In genomic region chr12:109016016-109016415, GRCh38 we compare ENCODE assay signal across 22 cellular contexts. TPM values are rescaled to one million over a fixed set of nuclear protein-coding genes. Genes with fewer than 3 reads are reported as not detected.
DNase-seq lines count a peak whose midpoint lies in the region; ATAC-seq and TF ChIP-seq lines count a peak whose summit lies in the region.
"Had no signal": no experiment of that assay in that cellular context is flagged by ENCODE, and none has a peak within 500 bp of the region (broad histone marks: within the 10 kb centered on the region; RNA-seq: fewer than 3 reads in every experiment).

No MANE protein-coding gene starts in this region.

- no peak overlapping the region for H3K23ac ChIP-seq in H9 (ENCODE audit: insufficient read length, low read depth, low read length)

- H4K91ac ChIP-seq in H9 (ENCODE audit: insufficient read length, low read depth, low read length): no peak overlapping the region

- H3K36me3 Mint-ChIP-seq in H9 (ENCODE audit: insufficient read depth in 1 of 3, low read depth in 3 of 3): no peaks in the 10 kb centered on the region
- H3K36me3 Mint-ChIP-seq in osteocyte (ENCODE audit: unreplicated experiment): no peaks in the 10 kb centered on the region
- H3K36me3 Mint-ChIP-seq in activated CD4-positive, alpha-beta T cell treated with anti-CD3 and anti-CD28 coated beads for 36 hours (ENCODE audit: low read depth): no peaks in the 10 kb centered on the region
- H3K36me3 Mint-ChIP-seq: CD14-positive monocyte had no signal

- H4K8ac ChIP-seq in H9 (replicated peaks; ENCODE audit: insufficient read length, low read depth, low read length): no peak overlapping the region

- no peak overlapping the region for H4K5ac ChIP-seq in H9 (ENCODE audit: insufficient read length, low read depth, low read length)

- H3K18ac ChIP-seq in H9 (ENCODE audit: insufficient read length, low read depth, low read length): no peak overlapping the region

- H3K56ac ChIP-seq in H9 (ENCODE audit: insufficient read length, low read depth, low read length): no peak overlapping the region

- no peak overlapping the region for H2BK12ac ChIP-seq in H9 (ENCODE audit: insufficient read length, low read depth, low read length)

- no peaks in the 10 kb centered on the region for H3K36me3 ChIP-seq in vagina
- H3K36me3 ChIP-seq in H7 (replicated peaks; ENCODE audit: control insufficient read depth, insufficient read depth, low read length): no peaks in the 10 kb centered on the region
- H3K36me3 ChIP-seq: BE2C; BLaER1 treated with 17β-estradiol and CSF1 and Interleukin-3, amounts not matched to agents 10 nM and 100 nM had no signal

- H2BK5ac ChIP-seq in H9 (ENCODE audit: insufficient read length, low read length): no peak overlapping the region

- intact Hi-C loops in vagina (cut with DNase I): no loop called here
- intact Hi-C loops in activated CD4-positive, alpha-beta T cell treated with anti-CD3 and anti-CD28 coated beads for 36 hours (cut with DNase I, micrococcal nuclease): no loop called here

- no peaks in the 10 kb centered on the region for H3K23me2 ChIP-seq in H9 (ENCODE audit: insufficient read length, low read depth, low read length, poor library complexity, severe bottlenecking)

- H3K4me3 Mint-ChIP-seq in H9: no peak overlapping the region
- H3K4me3 Mint-ChIP-seq in osteocyte (ENCODE audit: unreplicated experiment): no peak overlapping the region
- no peak overlapping the region for H3K4me3 Mint-ChIP-seq in activated CD4-positive, alpha-beta T cell treated with anti-CD3 and anti-CD28 coated beads for 36 hours
- H3K4me3 Mint-ChIP-seq: CD14-positive monocyte; CD4-positive, alpha-beta T cell; CD8-positive, alpha-beta memory T cell had no signal

- H2AK5ac ChIP-seq in H9 (ENCODE audit: insufficient read length, low read length): no peak overlapping the region

- ATAC-seq in activated CD4-positive, alpha-beta T cell treated with anti-CD3 and anti-CD28 coated beads for 36 hours: no peak
- ATAC-seq: A549, HCT116 had no signal

- TF ChIP-seq POLR2A in vagina (IDR thresholded peaks at IDR 0.05): no peak

- H3T11ph ChIP-seq in H9 (ENCODE audit: low read length): no peak overlapping the region

- POLR2A ChIA-PET in activated CD4-positive, alpha-beta T cell treated with anti-CD3 and anti-CD28 coated beads for 36 hours (lab: Charles Lee): no interaction called here

- H2BK20ac ChIP-seq in H9 (ENCODE audit: low read depth, low read length, poor library complexity, severe bottlenecking): no peak overlapping the region

- no peaks in the 10 kb centered on the region for H3K79me1 ChIP-seq in H9 (ENCODE audit: insufficient read depth, low read depth, low read length, poor library complexity, severe bottlenecking)

- H2BK15ac ChIP-seq in H9 (ENCODE audit: low read depth, low read length): no peak overlapping the region

- H3K4ac ChIP-seq in H9 (ENCODE audit: low read depth, low read length): no peak overlapping the region

- peaks cover 12 to 15% of the 10 kb centered on the region in 2 experiments for H3K4me1 Mint-ChIP-seq in H9
- H3K4me1 Mint-ChIP-seq in osteocyte (ENCODE audit: unreplicated experiment): peaks cover 3% of the 10 kb centered on the region
- H3K4me1 Mint-ChIP-seq in activated CD4-positive, alpha-beta T cell treated with anti-CD3 and anti-CD28 coated beads for 36 hours: peaks cover 2% of the 10 kb centered on the region

- no peak overlapping the region for H3K27ac Mint-ChIP-seq in H9
- no peak overlapping the region for H3K27ac Mint-ChIP-seq in osteocyte (ENCODE audit: unreplicated experiment)
- H3K27ac Mint-ChIP-seq in activated CD4-positive, alpha-beta T cell treated with anti-CD3 and anti-CD28 coated beads for 36 hours: no peak overlapping the region
- H3K27ac Mint-ChIP-seq: CD14-positive monocyte; CD4-positive, alpha-beta T cell; CD8-positive, alpha-beta memory T cell had no signal

- H3K9me3 ChIP-seq in H9 (ENCODE audit: control insufficient read depth, low read depth, low read length) (no peaks in the 10 kb centered on the region), vagina (no peaks in the 10 kb centered on the region)
- H3K9me3 ChIP-seq: A549; BE2C; BLaER1 treated with 17β-estradiol and CSF1 and Interleukin-3, amounts not matched to agents 10 nM and 100 nM had no signal

- H3K4me1 ChIP-seq in H9 (ENCODE audit: insufficient read depth, low read length) (no peaks in the 10 kb centered on the region), vagina (peaks cover 4% of the 10 kb centered on the region)
- H3K4me1 ChIP-seq: A549 had no signal

- no peak overlapping the region for H2BK120ac ChIP-seq in H9 (ENCODE audit: low read depth, low read length, poor library complexity, severe bottlenecking)

- TF ChIP-seq CTCF in H9 (conservative IDR thresholded peaks at IDR 0.05): no peak
- no peak for TF ChIP-seq CTCF in osteocyte (IDR thresholded peaks at IDR 0.05)
- TF ChIP-seq CTCF in vagina (IDR thresholded peaks at IDR 0.05): no peak

- H3K27ac ChIP-seq in H9 (ENCODE audit: insufficient read length, low read depth, low read length) (no peak overlapping the region), vagina (no peak overlapping the region)
- H3K27ac ChIP-seq: A549; BLaER1 treated with 17β-estradiol and CSF1 and Interleukin-3, amounts not matched to agents 10 nM and 100 nM had no signal

- H3K9me3 Mint-ChIP-seq in H9 (no peaks in the 10 kb centered on the region), osteocyte (ENCODE audit: unreplicated experiment) (no peaks in the 10 kb centered on the region)
- H3K9me3 Mint-ChIP-seq in activated CD4-positive, alpha-beta T cell treated with anti-CD3 and anti-CD28 coated beads for 36 hours (ENCODE audit: low read depth): no peaks in the 10 kb centered on the region
- H3K9me3 Mint-ChIP-seq: CD4-positive, alpha-beta T cell; CD8-positive, alpha-beta memory T cell had no signal

- H3K27me3 Mint-ChIP-seq in H9 (ENCODE audit: low read depth) (peaks cover 16% of the 10 kb centered on the region), osteocyte (ENCODE audit: unreplicated experiment) (peaks cover 35% of the 10 kb centered on the region)
- peaks cover 21% of the 10 kb centered on the region for H3K27me3 Mint-ChIP-seq in activated CD4-positive, alpha-beta T cell treated with anti-CD3 and anti-CD28 coated beads for 36 hours

- no peaks in the 10 kb centered on the region for H3K27me3 ChIP-seq in H9 (ENCODE audit: insufficient read depth, low read length)
- no peaks in the 10 kb centered on the region for H3K27me3 ChIP-seq in vagina
- H3K27me3 ChIP-seq in H7 (ENCODE audit: control insufficient read depth, insufficient read depth, low read length): no peaks in the 10 kb centered on the region; the same call in 1 of the 2 replicates
- H3K27me3 ChIP-seq: BE2C; BLaER1 treated with 17β-estradiol and CSF1 and Interleukin-3, amounts not matched to agents 10 nM and 100 nM had no signal

- DNase-seq in H9: peak; percentile 10
- peak; percentile 32 for DNase-seq in ecto neural progenitor cell (ENCODE audit: low spot score)
- DNase-seq in osteocyte (ENCODE audit: extremely low spot score, unreplicated experiment): peak; percentile 56
- DNase-seq in vagina (ENCODE audit: extremely low spot score in 2 of 2): peak; percentile 18 to 55
- DNase-seq in H7: no peak
- no peak for DNase-seq in activated CD4-positive, alpha-beta T cell treated with anti-CD3 and anti-CD28 coated beads for 36 hours
- DNase-seq in activated CD4-positive, alpha-beta T cell treated with anti-CD3 and anti-CD28 coated beads, Interleukin-2, amount 50 U/mL, for 48 hours: no peak
- DNase-seq: 8988T; ACHN; AML-193; BE2C; CD4-positive, alpha-beta T cell; CD8-positive, alpha-beta memory T cell; DMS53; DMS79 treated with DMSO at 0.1 percent for 48 hours; GF-D8; GOT3 had no signal

- CTCF ChIA-PET in activated CD4-positive, alpha-beta T cell treated with anti-CD3 and anti-CD28 coated beads for 36 hours (lab: Charles Lee): interaction anchor here (0.5 kb wide), 1 partner anchor 109 kb away, joined by 4 read pairs; no protein-coding TSS in a partner anchor

- no peak overlapping the region for H3K14ac ChIP-seq in H9 (ENCODE audit: insufficient read depth, low read length)

- no peak overlapping the region for H3K4me3 ChIP-seq in vagina
- no peak overlapping the region for H3K4me3 ChIP-seq in H7 (ENCODE audit: insufficient read depth, low read depth, low read length)
- H3K4me3 ChIP-seq: A549; BLaER1 treated with 17β-estradiol and CSF1 and Interleukin-3, amounts not matched to agents 10 nM and 100 nM had no signal

- no peak overlapping the region for H3K9ac ChIP-seq in H9 (ENCODE audit: extremely low read depth, insufficient read length, low read length)
- H3K9ac ChIP-seq: BLaER1 treated with 17β-estradiol and CSF1 and Interleukin-3, amounts not matched to agents 10 nM and 100 nM had no signal

- H3K79me2 ChIP-seq in H9 (ENCODE audit: insufficient read depth, low read length): no peaks in the 10 kb centered on the region

- no peak overlapping the region for H3K4me2 ChIP-seq in H9 (ENCODE audit: insufficient read depth, insufficient read length, low read length)
- H3K4me2 ChIP-seq: A549; BLaER1 treated with 17β-estradiol and CSF1 and Interleukin-3, amounts not matched to agents 10 nM and 100 nM had no signal

- no peaks in the 10 kb centered on the region for H4K20me1 ChIP-seq in H9 (ENCODE audit: control insufficient read depth, insufficient read depth, insufficient read length)

- H2AFZ ChIP-seq in H9 (ENCODE audit: low read length): no peak overlapping the region

- no CpG with 5 or more reads among the region's 8 CpGs for WGBS in H9 (ENCODE audit: extremely low coverage, insufficient read length, low lambda C conversion rate)

RNA-seq across cellular contexts. Expression of gene SVOP, which starts 4.9 kb away (rescaled TPM):
- total RNA-seq in H9 (2021) (0.11 and 0.15 TPM in 2 replicates), osteocyte (not detected in 2 replicates), vagina (under 0.01 TPM)
- total RNA-seq in H7 (2014; rRNA removed; shearing (Covaris generic)): under 0.01 and 0.03 TPM in 2 replicates
- not detected for total RNA-seq in activated CD4-positive, alpha-beta T cell treated with anti-CD3 and anti-CD28 coated beads for 36 hours
- total RNA-seq: CD4-positive, alpha-beta T cell; CD8-positive, alpha-beta memory T cell; Daoy had no signal

RNA-seq across cellular contexts. Expression of gene USP30, which starts 36.4 kb away (rescaled TPM):
- 6.3 and 7.8 TPM in 2 replicates for total RNA-seq in H9 (2021)
- total RNA-seq in osteocyte: 18.1 and 18.2 TPM in 2 replicates
- total RNA-seq in vagina: 15.5 TPM
- 8.7 and 12.5 TPM in 2 replicates for total RNA-seq in H7 (2014; rRNA removed; shearing (Covaris generic))
- 10 to 100 TPM in 1 of 2 experiments, 1 to 10 TPM in 1; 9.2 to 14.5 TPM for total RNA-seq in activated CD4-positive, alpha-beta T cell treated with anti-CD3 and anti-CD28 coated beads for 36 hours

Comparison
In these comparisons a context has a peak if more than half of its experiments do, and no peak if none do; other contexts are left out.
1. DNase-seq: peak in H9 (single experiment), ecto neural progenitor cell (single experiment), osteocyte (single experiment) and vagina (2 of 2); none in H7 (single experiment), activated CD4-positive, alpha-beta T cell treated with anti-CD3 and anti-CD28 coated beads for 36 hours (single experiment) and activated CD4-positive, alpha-beta T cell treated with anti-CD3 and anti-CD28 coated beads, Interleukin-2, amount 50 U/mL, for 48 hours (0 of 2).